29 cellular contexts compared by ENCODE assay signal in genomic region chr1:166297993-166298392, GRCh38.
DNase-seq lines count a peak whose midpoint lies in the region; ATAC-seq, FAIRE-seq and TF ChIP-seq lines count a peak whose summit lies in the region.
"Had no signal": no experiment of that assay in that cellular context is flagged by ENCODE, and none has a peak within 500 bp of the region (broad histone marks: within the 10 kb centered on the region; RNA-seq: fewer than 3 reads in every experiment).

No MANE protein-coding gene starts in this region.

- BruUV-seq in GM12878 (replicated peaks; lab: Mats Ljungman, UMichigan) = no TSS peak

- no peaks in the 10 kb centered on the region for H3K27me3 Mint-ChIP-seq in activated CD8-positive, alpha-beta memory T cell treated with anti-CD3 and anti-CD28 coated beads, Interleukin-2, amount 10 ng/mL, durations not matched to agents 7 days and 5 days
- no peaks in the 10 kb centered on the region for H3K27me3 Mint-ChIP-seq in glutamatergic neuron (ENCODE audit: unreplicated experiment)
- H3K27me3 Mint-ChIP-seq: central memory CD8-positive, alpha-beta T cell had no signal

- intact Hi-C loops in GM12878 (cut with micrococcal nuclease; ENCODE audit: unreplicated experiment) = no loop called here

- POLR2A ChIA-PET in GM12878 (lab: Charles Lee) = no interaction called here

- TF ChIP-seq CTCF in GM12878 (IDR thresholded peaks at IDR 0.05 in 2 of 3, conservative IDR thresholded peaks at IDR 0.05 in 1 of 3; ENCODE audit: control insufficient read depth in 2 of 3, extremely low read depth in 1 of 3, insufficient read depth in 1 of 3, low read depth in 3 of 3, low read length in 3 of 3) (no peak), glutamatergic neuron (IDR thresholded peaks at IDR 0.05; ENCODE audit: partially characterized antibody, unreplicated experiment) (no peak), tibial nerve (IDR thresholded peaks at IDR 0.05) (no peak)

- no peaks in the 10 kb centered on the region for H3K4me1 Mint-ChIP-seq in activated CD8-positive, alpha-beta memory T cell treated with anti-CD3 and anti-CD28 coated beads, Interleukin-2, amount 10 ng/mL, durations not matched to agents 7 days and 5 days
- peaks cover 1% of the 10 kb centered on the region for H3K4me1 Mint-ChIP-seq in glutamatergic neuron (ENCODE audit: low read depth, unreplicated experiment)
- H3K4me1 Mint-ChIP-seq: central memory CD8-positive, alpha-beta T cell had no signal

- 0% methylated on average over 1 of the region's 1 CpG for WGBS in GM12878 (ENCODE audit: insufficient coverage, insufficient replicate concordance, low lambda C conversion rate, missing lambda C conversion rate)
- 78 to 89% methylated on average over 1 of the region's 1 CpG for WGBS in tibial nerve, 2 donors

- TF ChIP-seq EP300 in GM12878 (IDR thresholded peaks at IDR 0.05; ENCODE audit: borderline replicate concordance in 1 of 2, control insufficient read depth in 1 of 2, low read depth in 2 of 2, low read length in 2 of 2) = no peak
- no peak for TF ChIP-seq EP300 in tibial nerve (IDR thresholded peaks at IDR 0.05)

- ATAC-seq in GM19023 (IDR thresholded peaks at IDR 0.05; ENCODE audit: unreplicated experiment) (peak; percentile 53), GM21529 (IDR thresholded peaks at IDR 0.05; ENCODE audit: unreplicated experiment) (peak; percentile 75), HG02885 (IDR thresholded peaks at IDR 0.05; ENCODE audit: poor library complexity, unreplicated experiment) (peak; percentile 49), GM12878 (peak; percentile 41)
- no peak for ATAC-seq in activated CD8-positive, alpha-beta memory T cell treated with anti-CD3 and anti-CD28 coated beads, Interleukin-2, amount 10 ng/mL, durations not matched to agents 7 days and 5 days
- ATAC-seq: gastroesophageal sphincter, left colon, Panc1 had no signal

- no peaks in the 10 kb centered on the region for H4K20me1 ChIP-seq in GM12878 (ENCODE audit: control insufficient read depth, insufficient read depth)

- H3K9me3 Mint-ChIP-seq in activated CD8-positive, alpha-beta memory T cell treated with anti-CD3 and anti-CD28 coated beads, Interleukin-2, amount 10 ng/mL, durations not matched to agents 7 days and 5 days (ENCODE audit: low read depth) = no peaks in the 10 kb centered on the region
- H3K9me3 Mint-ChIP-seq in glutamatergic neuron (ENCODE audit: unreplicated experiment) = no peaks in the 10 kb centered on the region
- H3K9me3 Mint-ChIP-seq: central memory CD8-positive, alpha-beta T cell; neural progenitor cell had no signal

- no peaks in the 10 kb centered on the region for H3K9me3 ChIP-seq in GM12878 (replicated peaks; ENCODE audit: control insufficient read depth, insufficient read depth, low read length)
- H3K9me3 ChIP-seq in tibial nerve = no peaks in the 10 kb centered on the region
- H3K9me3 ChIP-seq: gastroesophageal sphincter, right atrium auricular region had no signal

- no peak overlapping the region for H3K4me3 Mint-ChIP-seq in activated CD8-positive, alpha-beta memory T cell treated with anti-CD3 and anti-CD28 coated beads, Interleukin-2, amount 10 ng/mL, durations not matched to agents 7 days and 5 days
- H3K4me3 Mint-ChIP-seq in glutamatergic neuron (ENCODE audit: unreplicated experiment) = no peak overlapping the region
- H3K4me3 Mint-ChIP-seq: central memory CD8-positive, alpha-beta T cell had no signal

- H3K27ac Mint-ChIP-seq in activated CD8-positive, alpha-beta memory T cell treated with anti-CD3 and anti-CD28 coated beads, Interleukin-2, amount 10 ng/mL, durations not matched to agents 7 days and 5 days = no peak overlapping the region
- no peak overlapping the region for H3K27ac Mint-ChIP-seq in glutamatergic neuron (ENCODE audit: unreplicated experiment)
- H3K27ac Mint-ChIP-seq: neural progenitor cell had no signal

- no peak for TF ChIP-seq POLR2A in GM12878 (IDR thresholded peaks at IDR 0.05; ENCODE audit: low read depth, low read length)
- TF ChIP-seq POLR2A in tibial nerve (IDR thresholded peaks at IDR 0.05) = no peak

- TF ChIP-seq RAD21 in GM12878 (IDR thresholded peaks at IDR 0.05; ENCODE audit: insufficient read depth, low read depth, low read length) = no peak

- H3K9ac ChIP-seq in GM12878 (ENCODE audit: control insufficient read depth, insufficient read depth, low read length) = no peak overlapping the region
- H3K9ac ChIP-seq: neural progenitor cell, parathyroid adenoma had no signal

- SMC1A ChIA-PET in GM12878 (lab: Charles Lee; ENCODE audit: uncharacterized antibody, unreplicated experiment) = no interaction called here

- no peak overlapping the region for H3K4me2 ChIP-seq in GM12878 (ENCODE audit: control insufficient read depth, insufficient read depth)
- H3K4me2 ChIP-seq: neural progenitor cell had no signal

- no peak for FAIRE-seq in GM12878 (lab: Jason Lieb, UNC)

- no peaks in the 10 kb centered on the region for H3K79me2 ChIP-seq in GM12878 (ENCODE audit: control insufficient read depth, insufficient read depth, low read length)
- H3K79me2 ChIP-seq: parathyroid adenoma had no signal

- RAD21 ChIA-PET in GM12878 (lab: Charles Lee; ENCODE audit: unreplicated experiment) = no interaction called here

- H3K27me3 ChIP-seq in GM12878 (replicated peaks in 1 of 2; ENCODE audit: control insufficient read depth in 2 of 2, insufficient read depth in 2 of 2, low read length in 1 of 2) (no peaks in the 10 kb centered on the region), tibial nerve (no peaks in the 10 kb centered on the region)
- H3K27me3 ChIP-seq: gastroesophageal sphincter, neural progenitor cell, right atrium auricular region had no signal

- DNase-seq in GM12878 (ENCODE audit: low read depth, low spot score) (no peak), glutamatergic neuron (no peak), activated T-cell treated with anti-CD3 and anti-CD28 coated beads for 4 hours (no peak), tibial nerve (ENCODE audit: low spot score in 2 of 2) (no peak)
- no peak for DNase-seq in activated CD8-positive, alpha-beta memory T cell treated with anti-CD3 and anti-CD28 coated beads, Interleukin-2, amount 10 ng/mL, durations not matched to agents 7 days and 5 days
- DNase-seq: activated CD4-positive, alpha-beta T cell treated with anti-CD3 and anti-CD28 coated beads for 48 hours; activated T-cell treated with anti-CD3 and anti-CD28 coated beads, Interleukin-2, amount 50 U/mL, for 48 hours; dermis blood vessel endothelial cell; DMS153; hippocampal formation; left colon; mammary epithelial cell; NCI-H1048; NCI-H187 treated with DMSO at 0.1 percent for 48 hours; NCI-H526; SHP77; substantia nigra; SW 1271; T-helper 9 cell; WERI-Rb-1 had no signal

- no peaks in the 10 kb centered on the region for H3K36me3 ChIP-seq in GM12878 (ENCODE audit: control insufficient read depth in 2 of 2, insufficient read depth in 2 of 2, low read length in 1 of 2)
- H3K36me3 ChIP-seq in tibial nerve = no peaks in the 10 kb centered on the region
- H3K36me3 ChIP-seq: gastroesophageal sphincter, neural progenitor cell, right atrium auricular region, WERI-Rb-1 had no signal

- H2AFZ ChIP-seq in GM12878 (ENCODE audit: control insufficient read depth, low read depth, low read length) = no peak overlapping the region
- H2AFZ ChIP-seq: neural progenitor cell, parathyroid adenoma had no signal

- CTCF ChIA-PET in GM12878 (lab: Yijun Ruan, JAX) = interaction anchor here (1.5 kb wide), 1 partner anchor 11 kb away, joined by 3 read pairs; no protein-coding TSS in a partner anchor
- CTCF ChIA-PET in activated CD8-positive, alpha-beta memory T cell treated with anti-CD3 and anti-CD28 coated beads, Interleukin-2, amount 10 ng/mL, durations not matched to agents 7 days and 5 days (lab: Charles Lee) = no interaction called here

- in situ Hi-C loops in GM12878 (cut with MboI) = no loop called here

- H3K36me3 Mint-ChIP-seq in activated CD8-positive, alpha-beta memory T cell treated with anti-CD3 and anti-CD28 coated beads, Interleukin-2, amount 10 ng/mL, durations not matched to agents 7 days and 5 days = no peaks in the 10 kb centered on the region
- H3K36me3 Mint-ChIP-seq in glutamatergic neuron (ENCODE audit: unreplicated experiment) = no peaks in the 10 kb centered on the region
- H3K36me3 Mint-ChIP-seq: neural progenitor cell had no signal

- no peak overlapping the region for H3K27ac ChIP-seq in GM12878 (ENCODE audit: control insufficient read depth, insufficient read depth)
- no peak overlapping the region for H3K27ac ChIP-seq in tibial nerve
- H3K27ac ChIP-seq: gastroesophageal sphincter, neural progenitor cell, parathyroid adenoma, right atrium auricular region, WERI-Rb-1 had no signal

- H3K4me1 ChIP-seq in GM12878 (ENCODE audit: control insufficient read depth, insufficient read depth, low read length) (no peaks in the 10 kb centered on the region; the same call in 1 of the 2 replicates), tibial nerve (no peaks in the 10 kb centered on the region)
- H3K4me1 ChIP-seq: gastroesophageal sphincter, parathyroid adenoma, right atrium auricular region had no signal

- H3K4me3 ChIP-seq in GM12878 (no peak overlapping the region), tibial nerve (no peak overlapping the region)
- H3K4me3 ChIP-seq: gastroesophageal sphincter, neural progenitor cell, right atrium auricular region had no signal

TF ChIP-seq in GM12878, 131 proteins besides CTCF, POLR2A, EP300 and RAD21:
- TF ChIP-seq JUNB (IDR thresholded peaks at IDR 0.05) (0 out of 2 replicates have a peak, but pooled peaks have one; percentile 28), CHD1 (IDR thresholded peaks at IDR 0.05; ENCODE audit: low read depth, low read length) (no peak)
